17 cellular contexts compared by ENCODE assay signal in genomic region chr13:75391432-75392100, GRCh38.
DNase-seq lines count a peak whose midpoint lies in the region; ATAC-seq and TF ChIP-seq lines count a peak whose summit lies in the region.
"Had no signal": no experiment of that assay in that cellular context is flagged by ENCODE, and none has a peak within 500 bp of the region (broad histone marks: within the 10 kb centered on the region; RNA-seq: fewer than 3 reads in every experiment).

No MANE protein-coding gene starts in this region.

- H3K4me3 ChIP-seq in cardiac muscle cell: no peak overlapping the region
- H3K4me3 ChIP-seq: esophagus squamous epithelium, sigmoid colon had no signal

- H3K9me3 Mint-ChIP-seq in MCF 10A (ENCODE audit: unreplicated experiment): no peaks in the 10 kb centered on the region
- H3K9me3 Mint-ChIP-seq: CD4-positive, alpha-beta T cell had no signal

- DNase-seq in AG08395 (ENCODE audit: low spot score) (peak; percentile 4), cardiac muscle cell (ENCODE audit: low read depth in 1 of 2, low spot score in 1 of 2) (no peak), SK-N-DZ (ENCODE audit: low spot score) (no peak), NCI-H1105 (lab: John Stamatoyannopoulos, UW) (no peak), MCF 10A (ENCODE audit: unreplicated experiment) (no peak)
- DNase-seq in stimulated activated CD4-positive, alpha-beta T cell treated with anti-CD3 and anti-CD28 coated beads, Interleukin-12 subunit alpha, Interleukin-12 subunit beta, amount 100 ng/mL, for 4 hours: no peak
- DNase-seq: amniotic stem cell; CD4-positive, alpha-beta T cell; central memory CD4-positive, alpha-beta T cell; DMS53; esophagus squamous epithelium; NCI-H1105 treated with DMSO at 0.1 percent for 48 hours; NCI-H748 treated with DMSO at 0.1 percent for 48 hours; sigmoid colon had no signal

- peaks cover 25% of the 10 kb centered on the region for H3K4me1 ChIP-seq in cardiac muscle cell (ENCODE audit: low read depth)
- H3K4me1 ChIP-seq: esophagus squamous epithelium, sigmoid colon had no signal

- no peak for TF ChIP-seq CTCF in cardiac muscle cell (IDR thresholded peaks at IDR 0.05; ENCODE audit: low read depth, low read length)
- no peak for TF ChIP-seq CTCF in MCF 10A (IDR thresholded peaks at IDR 0.05; ENCODE audit: unreplicated experiment)

- no peak overlapping the region for H3K4me3 Mint-ChIP-seq in MCF 10A (ENCODE audit: unreplicated experiment)
- H3K4me3 Mint-ChIP-seq: CD4-positive, alpha-beta T cell had no signal

- no peaks in the 10 kb centered on the region for H3K36me3 Mint-ChIP-seq in MCF 10A (ENCODE audit: insufficient read depth, unreplicated experiment)

- CTCF ChIA-PET in MCF 10A (lab: Yijun Ruan, JAX): no interaction called here

- H3K27me3 Mint-ChIP-seq in MCF 10A (ENCODE audit: insufficient read depth, unreplicated experiment): no peaks in the 10 kb centered on the region
- H3K27me3 Mint-ChIP-seq: CD4-positive, alpha-beta T cell had no signal

- no peaks in the 10 kb centered on the region for H3K9me3 ChIP-seq in cardiac muscle cell (ENCODE audit: low read depth)
- H3K9me3 ChIP-seq: esophagus squamous epithelium, sigmoid colon had no signal

- H3K4me1 Mint-ChIP-seq in MCF 10A (ENCODE audit: insufficient read depth, unreplicated experiment): peaks cover 8% of the 10 kb centered on the region

- intact Hi-C loops in MCF 10A (cut with micrococcal nuclease): no loop called here

- BruUV-seq in MCF 10A (replicated peaks; lab: Mats Ljungman, UMichigan): no TSS peak

- no peaks in the 10 kb centered on the region for H3K36me3 ChIP-seq in cardiac muscle cell
- H3K36me3 ChIP-seq: esophagus squamous epithelium, sigmoid colon had no signal

- H3K27ac ChIP-seq in cardiac muscle cell: peak overlapping the region; percentile 48
- H3K27ac ChIP-seq: esophagus squamous epithelium, sigmoid colon had no signal

- H3K27me3 ChIP-seq in cardiac muscle cell: no peaks in the 10 kb centered on the region
- H3K27me3 ChIP-seq: esophagus squamous epithelium, sigmoid colon had no signal

- POLR2A ChIA-PET in MCF 10A (lab: Yijun Ruan, JAX): no interaction called here

- peak; percentile 39 for ATAC-seq in GM19351 (IDR thresholded peaks at IDR 0.05; ENCODE audit: unreplicated experiment)
- ATAC-seq in HG02885 (IDR thresholded peaks at IDR 0.05; ENCODE audit: poor library complexity, unreplicated experiment): peak; percentile 45
- ATAC-seq: activated CD4-positive, CD25-positive, alpha-beta regulatory T cell treated with anti-CD3 and anti-CD28 coated beads, Interleukin-2, amount 50 U/mL, for 24 hours had no signal

- H3K27ac Mint-ChIP-seq in MCF 10A (ENCODE audit: low read depth, unreplicated experiment): no peak overlapping the region
- H3K27ac Mint-ChIP-seq: CD4-positive, alpha-beta T cell had no signal
